Comparison of ENCODE assay signal across 38 cellular contexts in the genomic region with DNA sequence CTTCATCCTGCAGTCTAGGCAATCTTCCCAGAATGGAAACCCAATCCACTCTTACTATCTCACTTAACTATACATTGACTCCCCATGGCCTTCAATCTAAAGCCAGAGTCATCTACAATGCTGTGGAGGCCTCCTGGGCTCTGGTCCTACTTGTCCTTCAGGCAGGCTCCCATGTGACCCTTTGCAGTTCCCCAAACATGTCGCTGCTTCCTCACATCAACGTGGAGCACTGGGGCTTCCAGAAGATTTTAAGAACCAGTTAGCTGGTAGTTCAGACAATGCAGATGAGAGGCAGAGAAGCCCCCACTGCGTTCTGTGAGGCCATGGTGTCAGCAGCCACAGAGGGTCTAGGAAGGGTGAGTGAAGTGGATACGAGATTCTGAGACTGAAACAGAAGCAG. TPM values are rescaled to one million over a fixed set of nuclear protein-coding genes. Genes with fewer than 3 reads are reported as not detected.
"Had no signal": no experiment of that assay in that cellular context is flagged by ENCODE, and none has a peak within 500 bp of the region (broad histone marks: within the 10 kb centered on the region; RNA-seq: fewer than 3 reads in every experiment).

No MANE protein-coding gene starts in this region.

- H3K27ac ChIP-seq: brain microvascular endothelial cell, coronary artery, esophagus muscularis mucosa, foreskin keratinocyte, gastrocnemius medialis, VCaP had no signal

- H3K27ac Mint-ChIP-seq: activated CD4-positive, alpha-beta memory T cell treated with anti-CD3 and anti-CD28 coated beads, Interleukin-2, amount 10 ng/mL, durations not matched to agents 7 days and 5 days; activated CD4-positive, alpha-beta T cell treated with anti-CD3 and anti-CD28 coated beads, Interleukin-2, amount 10 ng/mL, durations not matched to agents 7 days and 5 days; activated naive CD4-positive, alpha-beta T cell treated with anti-CD3 and anti-CD28 coated beads, Interleukin-2, amount 10 ng/mL, durations not matched to agents 7 days and 5 days; activated naive CD4-positive, alpha-beta T cell treated with anti-CD3 and anti-CD28 coated beads, Interleukin-2, amount 50 U/mL, for 72 hours; activated naive CD8-positive, alpha-beta T cell treated with anti-CD3 and anti-CD28 coated beads, Interleukin-2, amount 10 ng/mL, durations not matched to agents 7 days and 5 days; activated T-cell treated with anti-CD3 and anti-CD28 coated beads, Interleukin-2, amount 50 U/mL, for 24 hours; activated T-cell treated with anti-CD3 and anti-CD28 coated beads, Interleukin-2, amount 50 U/mL, for 72 hours; effector memory CD8-positive, alpha-beta T cell; WTC11 had no signal

- H3K4me3 ChIP-seq: coronary artery, esophagus muscularis mucosa, gastrocnemius medialis, heart left ventricle had no signal

- H3K9me3 ChIP-seq: esophagus muscularis mucosa, gastrocnemius medialis had no signal

- H3K9me3 Mint-ChIP-seq: activated CD4-positive, alpha-beta memory T cell treated with anti-CD3 and anti-CD28 coated beads, Interleukin-2, amount 10 ng/mL, durations not matched to agents 7 days and 5 days; activated naive CD4-positive, alpha-beta T cell treated with anti-CD3 and anti-CD28 coated beads, Interleukin-2, amount 10 ng/mL, durations not matched to agents 7 days and 5 days; central memory CD8-positive, alpha-beta T cell; effector memory CD8-positive, alpha-beta T cell had no signal

- H3K4me1 ChIP-seq: esophagus muscularis mucosa, foreskin keratinocyte, gastrocnemius medialis, heart left ventricle had no signal

- H3K36me3 ChIP-seq: brain microvascular endothelial cell, esophagus muscularis mucosa, gastrocnemius medialis, heart left ventricle had no signal

- H3K4me3 Mint-ChIP-seq: activated CD4-positive, alpha-beta memory T cell treated with anti-CD3 and anti-CD28 coated beads, Interleukin-2, amount 10 ng/mL, durations not matched to agents 7 days and 5 days; activated CD4-positive, alpha-beta T cell treated with anti-CD3 and anti-CD28 coated beads, Interleukin-2, amount 10 ng/mL, durations not matched to agents 7 days and 5 days; activated naive CD4-positive, alpha-beta T cell treated with anti-CD3 and anti-CD28 coated beads, Interleukin-2, amount 10 ng/mL, durations not matched to agents 7 days and 5 days; activated naive CD8-positive, alpha-beta T cell treated with anti-CD3 and anti-CD28 coated beads, Interleukin-2, amount 10 ng/mL, durations not matched to agents 7 days and 5 days; activated T-cell treated with anti-CD3 and anti-CD28 coated beads, Interleukin-2, amount 50 U/mL, for 24 hours; activated T-cell treated with anti-CD3 and anti-CD28 coated beads, Interleukin-2, amount 50 U/mL, for 72 hours; central memory CD8-positive, alpha-beta T cell; effector memory CD8-positive, alpha-beta T cell; WTC11 had no signal

- ATAC-seq: activated naive CD4-positive, alpha-beta T cell treated with anti-CD3 and anti-CD28 coated beads, Interleukin-2, amount 50 U/mL, for 72 hours; activated T-cell treated with anti-CD3 and anti-CD28 coated beads, Interleukin-2, amount 50 U/mL, for 72 hours; effector memory CD8-positive, alpha-beta T cell; foreskin keratinocyte; gastrocnemius medialis; heart left ventricle; WTC11 had no signal

- H3K27me3 Mint-ChIP-seq: activated CD4-positive, alpha-beta memory T cell treated with anti-CD3 and anti-CD28 coated beads, Interleukin-2, amount 10 ng/mL, durations not matched to agents 7 days and 5 days had no signal

- H3K4me1 Mint-ChIP-seq: activated CD4-positive, alpha-beta memory T cell treated with anti-CD3 and anti-CD28 coated beads, Interleukin-2, amount 10 ng/mL, durations not matched to agents 7 days and 5 days; activated CD4-positive, alpha-beta T cell treated with anti-CD3 and anti-CD28 coated beads, Interleukin-2, amount 10 ng/mL, durations not matched to agents 7 days and 5 days; activated naive CD4-positive, alpha-beta T cell treated with anti-CD3 and anti-CD28 coated beads, Interleukin-2, amount 10 ng/mL, durations not matched to agents 7 days and 5 days; activated naive CD8-positive, alpha-beta T cell treated with anti-CD3 and anti-CD28 coated beads, Interleukin-2, amount 10 ng/mL, durations not matched to agents 7 days and 5 days; central memory CD8-positive, alpha-beta T cell; WTC11 had no signal

- H3K27me3 ChIP-seq: brain microvascular endothelial cell, foreskin keratinocyte, gastrocnemius medialis had no signal

- DNase-seq: activated CD4-positive, alpha-beta memory T cell treated with anti-CD3 and anti-CD28 coated beads, Interleukin-2, amount 10 ng/mL, durations not matched to agents 7 days and 5 days; activated CD4-positive, alpha-beta T cell treated with anti-CD3 and anti-CD28 coated beads for 1 hour; activated CD4-positive, alpha-beta T cell treated with anti-CD3 and anti-CD28 coated beads for 4 hours; activated CD4-positive, alpha-beta T cell treated with anti-CD3 and anti-CD28 coated beads, Interleukin-2, amount 10 ng/mL, durations not matched to agents 7 days and 5 days; activated CD4-positive, alpha-beta T cell treated with anti-CD3 and anti-CD28 coated beads, Interleukin-2, amount 50 U/mL, for 4 hours; activated CD8-positive, alpha-beta memory T cell treated with anti-CD3 and anti-CD28 coated beads, Interleukin-2, amount 50 U/mL, for 48 hours; activated gamma-delta T cell; activated naive CD4-positive, alpha-beta T cell; activated naive CD4-positive, alpha-beta T cell treated with anti-CD3 and anti-CD28 coated beads, Interleukin-2, amount 10 ng/mL, durations not matched to agents 7 days and 5 days; activated naive CD8-positive, alpha-beta T cell treated with anti-CD3 and anti-CD28 coated beads, Interleukin-2, amount 10 ng/mL, durations not matched to agents 7 days and 5 days; activated T-cell treated with anti-CD3 and anti-CD28 coated beads for 4 hours; activated T-cell treated with anti-CD3 and anti-CD28 coated beads, Interleukin-2, amount 50 U/mL, for 24 hours; activated T-cell treated with anti-CD3 and anti-CD28 coated beads, Interleukin-2, amount 50 U/mL, for 72 hours; amniotic stem cell; anterior cingulate cortex; brain microvascular endothelial cell; dermis blood vessel endothelial cell; effector CD4-positive, alpha-beta T cell; effector memory CD8-positive, alpha-beta T cell; erythroblast; foreskin keratinocyte; gastrocnemius medialis; glutamatergic neuron; heart left ventricle; T-helper 2 cell had no signal

- FAIRE-seq: astrocyte, bronchial epithelial cell, TTC549 had no signal

- H3K36me3 Mint-ChIP-seq: activated naive CD4-positive, alpha-beta T cell treated with anti-CD3 and anti-CD28 coated beads, Interleukin-2, amount 10 ng/mL, durations not matched to agents 7 days and 5 days; activated naive CD8-positive, alpha-beta T cell treated with anti-CD3 and anti-CD28 coated beads, Interleukin-2, amount 10 ng/mL, durations not matched to agents 7 days and 5 days had no signal

RNA-seq across cellular contexts. Expression of a gene that starts 18.6 kb away (rescaled TPM):
- total RNA-seq: activated CD4-positive, alpha-beta memory T cell treated with anti-CD3 and anti-CD28 coated beads, Interleukin-2, amount 10 ng/mL, durations not matched to agents 7 days and 5 days; activated CD4-positive, alpha-beta T cell treated with anti-CD3 and anti-CD28 coated beads, Interleukin-2, amount 10 ng/mL, durations not matched to agents 7 days and 5 days; activated naive CD4-positive, alpha-beta T cell treated with anti-CD3 and anti-CD28 coated beads, Interleukin-2, amount 50 U/mL, for 72 hours; activated naive CD8-positive, alpha-beta T cell treated with anti-CD3 and anti-CD28 coated beads, Interleukin-2, amount 10 ng/mL, durations not matched to agents 7 days and 5 days; activated T-cell treated with anti-CD3 and anti-CD28 coated beads, Interleukin-2, amount 50 U/mL, for 72 hours; astrocyte; bronchial epithelial cell; cardiac septum; cerebellum; foreskin keratinocyte; heart left ventricle; T-helper 1 cell treated with Interleukin-12 subunit alpha and Interleukin-12 subunit beta and Interleukin-4 antibody, amounts not matched to agents 30 ng/mL and 1 ng/mL, for 36 hours; WTC11 had no signal
- polyA plus RNA-seq: foreskin keratinocyte, heart left ventricle had no signal

RNA-seq across cellular contexts. Expression of a gene that starts 34.4 kb away (rescaled TPM):
- total RNA-seq: activated CD4-positive, alpha-beta memory T cell treated with anti-CD3 and anti-CD28 coated beads, Interleukin-2, amount 10 ng/mL, durations not matched to agents 7 days and 5 days; activated CD4-positive, alpha-beta T cell treated with anti-CD3 and anti-CD28 coated beads, Interleukin-2, amount 10 ng/mL, durations not matched to agents 7 days and 5 days; activated naive CD4-positive, alpha-beta T cell treated with anti-CD3 and anti-CD28 coated beads, Interleukin-2, amount 50 U/mL, for 72 hours; activated naive CD8-positive, alpha-beta T cell treated with anti-CD3 and anti-CD28 coated beads, Interleukin-2, amount 10 ng/mL, durations not matched to agents 7 days and 5 days; activated T-cell treated with anti-CD3 and anti-CD28 coated beads, Interleukin-2, amount 50 U/mL, for 72 hours; astrocyte; bronchial epithelial cell; cardiac septum; cerebellum; dermis blood vessel endothelial cell; esophagus muscularis mucosa; foreskin keratinocyte; gastrocnemius medialis; heart left ventricle; T-helper 1 cell treated with Interleukin-12 subunit alpha and Interleukin-12 subunit beta and Interleukin-4 antibody, amounts not matched to agents 30 ng/mL and 1 ng/mL, for 36 hours; WTC11 had no signal
- polyA plus RNA-seq: adipose tissue, foreskin keratinocyte, heart left ventricle had no signal
